Comparison of ENCODE assay signal across 17 cellular contexts in the genomic region with DNA sequence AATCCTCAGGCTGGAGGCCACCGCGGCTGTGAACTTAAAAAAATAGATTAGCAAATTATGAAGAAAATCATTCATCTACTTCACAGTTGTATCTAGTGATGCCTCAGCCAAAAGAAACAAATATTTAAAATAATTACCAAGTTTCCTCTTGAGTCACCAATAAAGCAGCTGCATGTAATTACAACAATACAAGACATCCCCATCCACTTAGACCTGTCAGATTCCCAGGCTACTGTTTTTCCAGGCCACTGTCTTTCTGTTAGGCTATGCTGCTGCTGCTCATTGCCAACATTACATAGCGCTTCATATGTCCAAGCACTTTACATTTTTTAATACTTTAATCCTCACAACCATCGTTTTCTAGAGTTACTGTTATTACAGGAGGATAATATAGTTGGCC. TPM values are rescaled to one million over a fixed set of nuclear protein-coding genes. Genes with fewer than 3 reads are reported as not detected.
DNase-seq lines count a peak whose midpoint lies in the region; ATAC-seq and TF ChIP-seq lines count a peak whose summit lies in the region.
"Had no signal": no experiment of that assay in that cellular context is flagged by ENCODE, and none has a peak within 500 bp of the region (broad histone marks: within the 10 kb centered on the region; RNA-seq: fewer than 3 reads in every experiment).

No MANE protein-coding gene starts in this region.

- in situ Hi-C loops in astrocyte of the cerebellum (cut with HindIII; ENCODE audit: low sequenced_read_pairs) = no loop called here

- no peak overlapping the region for H3K27ac ChIP-seq in body of pancreas
- H3K27ac ChIP-seq: Peyer's patch, SK-N-MC had no signal

- H3K4me3 ChIP-seq in astrocyte of the cerebellum (ENCODE audit: low read depth, low read length) (no peak overlapping the region), body of pancreas (no peak overlapping the region)
- H3K4me3 ChIP-seq: Peyer's patch, SK-N-MC had no signal

- DNase-seq in NCI-H748 (lab: John Stamatoyannopoulos, UW; ENCODE audit: unreplicated experiment) (peak; percentile 17), NCI-H748 treated with DMSO at 0.1 percent for 48 hours (lab: John Stamatoyannopoulos, UW) (no peak), M059J (ENCODE audit: low read depth) (peak; percentile 49), astrocyte of the cerebellum (ENCODE audit: low read depth) (peak; percentile 6), DMS153 (lab: John Stamatoyannopoulos, UW) (no peak), hypothalamus (lab: John Stamatoyannopoulos, UW) (no peak), body of pancreas (no peak)
- DNase-seq: ACHN; BE2C; Calu3; CD4-positive, alpha-beta T cell; HCEC 1CT; IMR-90; Karpas-422; Peyer's patch; Right ventricle myocardium superior had no signal

- no peaks in the 10 kb centered on the region for H3K9me3 ChIP-seq in body of pancreas
- H3K9me3 ChIP-seq: BE2C, Peyer's patch had no signal

- no peaks in the 10 kb centered on the region for H3K36me3 ChIP-seq in body of pancreas (replicated peaks in 1 of 2; ENCODE audit: insufficient read depth in 1 of 2, low read depth in 2 of 2)
- H3K36me3 ChIP-seq: BE2C, Peyer's patch had no signal

- ATAC-seq in body of pancreas = no peak

- TF ChIP-seq CTCF in astrocyte of the cerebellum (IDR thresholded peaks at IDR 0.05; ENCODE audit: low read depth, low read length, missing control alignments) (no peak), body of pancreas (IDR thresholded peaks at IDR 0.05) (no peak)

- TF ChIP-seq POLR2A in body of pancreas (IDR thresholded peaks at IDR 0.05) = no peak

- WGBS in body of pancreas, 2 donors = 79 to 90% methylated on average over 4 of the region's 4 CpGs

- H3K27me3 ChIP-seq in body of pancreas = no peaks in the 10 kb centered on the region
- H3K27me3 ChIP-seq: BE2C, Peyer's patch had no signal

- intact Hi-C loops in body of pancreas (cut with DNase I) = no loop called here

- no peaks in the 10 kb centered on the region for H3K4me1 ChIP-seq in body of pancreas
- H3K4me1 ChIP-seq: BE2C, Peyer's patch had no signal

RNA-seq across cellular contexts. Expression of gene PHLPP1, which starts 54.6 kb away (rescaled TPM):
- total RNA-seq in M059J (2014; rRNA removed; shearing (Covaris generic)) = 8.6 and 12.5 TPM in 2 replicates
- 10 to 100 TPM in 1 of 2 donors, 1 to 10 TPM in 1; 8.6 to 20.8 TPM for total RNA-seq in body of pancreas

Comparison
In these comparisons a context has a peak if more than half of its experiments do, and no peak if none do; other contexts are left out.
1. DNase-seq: peak in NCI-H748 (single experiment), M059J (single experiment) and astrocyte of the cerebellum (single experiment); none in NCI-H748 treated with DMSO at 0.1 percent for 48 hours (single experiment), DMS153 (single experiment), hypothalamus (0 of 51) and body of pancreas (0 of 4).